ENCODE assay signal across 15 cellular contexts in the genomic region with DNA sequence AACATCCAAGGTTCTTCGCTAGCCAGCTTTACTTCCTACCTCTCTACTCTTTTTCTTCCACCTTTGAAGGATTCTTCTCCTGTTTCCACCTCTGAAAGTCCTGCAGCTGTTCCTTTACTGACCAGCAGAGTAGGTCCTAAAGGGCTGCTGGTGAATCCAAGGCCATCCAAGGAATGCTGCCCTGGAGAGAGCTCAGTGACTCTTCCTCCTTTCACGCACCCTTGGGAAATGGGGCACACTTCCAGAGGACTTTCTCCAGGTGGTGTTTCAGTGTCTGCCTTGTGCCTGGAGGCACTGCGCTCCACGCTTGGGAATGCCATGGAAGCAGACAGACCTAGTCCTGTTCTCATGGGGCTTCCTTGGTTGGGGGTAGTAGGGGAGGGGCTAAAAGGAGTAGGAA. TPM values are rescaled to one million over a fixed set of nuclear protein-coding genes. Genes with fewer than 3 reads are reported as not detected.
DNase-seq lines count a peak whose midpoint lies in the region; ATAC-seq, FAIRE-seq and TF ChIP-seq lines count a peak whose summit lies in the region.
"Had no signal": no experiment of that assay in that cellular context is flagged by ENCODE, and none has a peak within 500 bp of the region (broad histone marks: within the 10 kb centered on the region; RNA-seq: fewer than 3 reads in every experiment).

No MANE protein-coding gene starts in this region.

- no peak overlapping the region for H3K4me3 Mint-ChIP-seq in central memory CD8-positive, alpha-beta T cell
- no peak overlapping the region for H3K4me3 Mint-ChIP-seq in osteocyte (ENCODE audit: unreplicated experiment)
- H3K4me3 Mint-ChIP-seq: CD4-positive, CD25-positive, alpha-beta regulatory T cell had no signal

- TF ChIP-seq RAD21 in HepG2 (CRISPR knock-in tag; IDR thresholded peaks at IDR 0.05): no peak

- H3K4me3 ChIP-seq in HepG2 (replicated peaks in 1 of 3; ENCODE audit: insufficient read depth in 1 of 3, low read depth in 2 of 3, low read length in 3 of 3): no peak overlapping the region
- H3K4me3 ChIP-seq in right lobe of liver: no peak overlapping the region
- H3K4me3 ChIP-seq: BLaER1 treated with 17β-estradiol and CSF1 and Interleukin-3, amounts not matched to agents 10 nM and 100 nM; GM12878 had no signal

- POLR2A ChIA-PET in HepG2 (lab: Yijun Ruan, JAX): no interaction called here

- intact Hi-C loops in HepG2 (cut with micrococcal nuclease; ENCODE audit: unreplicated experiment) (no loop called here), right lobe of liver (cut with DNase I) (no loop called here)

- CTCF ChIA-PET in HepG2 (lab: Yijun Ruan, JAX; ENCODE audit: low intra/inter-chr PET ratio, low total read pairs): no interaction called here

- no peaks in the 10 kb centered on the region for H3K9me3 Mint-ChIP-seq in central memory CD8-positive, alpha-beta T cell
- H3K9me3 Mint-ChIP-seq in osteocyte (ENCODE audit: unreplicated experiment): peaks cover under 1% of the 10 kb centered on the region

- H3K27ac ChIP-seq in HepG2 (ENCODE audit: extremely low read length, insufficient read depth, low read length): no peak overlapping the region
- no peak overlapping the region for H3K27ac ChIP-seq in right lobe of liver
- H3K27ac ChIP-seq: 22Rv1; BLaER1 treated with 17β-estradiol and CSF1 and Interleukin-3, amounts not matched to agents 10 nM and 100 nM; KMS-11 had no signal

- H3K27me3 ChIP-seq in HepG2 (ENCODE audit: control insufficient read depth in 1 of 2, insufficient read depth in 2 of 2, low read length in 2 of 2): peaks cover 3 to 23% of the 10 kb centered on the region in 2 experiments; a peak in 4 of 5 replicates
- no peaks in the 10 kb centered on the region for H3K27me3 ChIP-seq in right lobe of liver
- H3K27me3 ChIP-seq: BLaER1 treated with 17β-estradiol and CSF1 and Interleukin-3, amounts not matched to agents 10 nM and 100 nM had no signal

- in situ Hi-C loops in HepG2 (cut with HindIII; ENCODE audit: extremely low pct_ligation_motif_present, low pct_unique_long_range_greater_than_20kb): loop anchor here (25.0 kb wide), 1 partner anchor 789 kb away; no protein-coding TSS in a partner anchor

- no peaks in the 10 kb centered on the region for H3K9me3 ChIP-seq in HepG2 (ENCODE audit: low read length)
- H3K9me3 ChIP-seq in right lobe of liver: no peaks in the 10 kb centered on the region
- H3K9me3 ChIP-seq: BLaER1 treated with 17β-estradiol and CSF1 and Interleukin-3, amounts not matched to agents 10 nM and 100 nM had no signal

- 81% methylated on average over 4 of the region's 4 CpGs for WGBS in HepG2 (ENCODE audit: low lambda C conversion rate)
- WGBS in right lobe of liver (ENCODE audit: insufficient coverage, low coverage, low lambda C conversion rate, missing lambda C conversion rate): 96% methylated on average over 2 of the region's 4 CpGs

- H3K4me1 Mint-ChIP-seq in central memory CD8-positive, alpha-beta T cell: no peaks in the 10 kb centered on the region
- H3K4me1 Mint-ChIP-seq in osteocyte (ENCODE audit: unreplicated experiment): peaks cover 2% of the 10 kb centered on the region
- H3K4me1 Mint-ChIP-seq: CD4-positive, CD25-positive, alpha-beta regulatory T cell had no signal

- H3K27ac Mint-ChIP-seq in central memory CD8-positive, alpha-beta T cell (ENCODE audit: low read depth): peak overlapping the region; percentile 25
- H3K27ac Mint-ChIP-seq in osteocyte (ENCODE audit: unreplicated experiment): no peak overlapping the region
- H3K27ac Mint-ChIP-seq: CD4-positive, CD25-positive, alpha-beta regulatory T cell had no signal

- TF ChIP-seq POLR2A in HepG2 (IDR thresholded peaks at IDR 0.05; ENCODE audit: insufficient read depth in 1 of 2, low read depth in 2 of 2, low read length in 2 of 2): no peak
- no peak for TF ChIP-seq POLR2A in right lobe of liver (IDR thresholded peaks at IDR 0.05)

- no peak overlapping the region for H3K9ac ChIP-seq in HepG2 (ENCODE audit: insufficient read depth, low read depth, low read length)
- H3K9ac ChIP-seq: BLaER1 treated with 17β-estradiol and CSF1 and Interleukin-3, amounts not matched to agents 10 nM and 100 nM; KMS-11 had no signal

- FAIRE-seq in HepG2 (lab: Jason Lieb, UNC): no peak
- FAIRE-seq: GM12878, H54 had no signal

- H3K4me1 ChIP-seq in HepG2 (ENCODE audit: insufficient read depth, low read length) (peaks cover 12% of the 10 kb centered on the region), right lobe of liver (no peaks in the 10 kb centered on the region)
- H3K4me1 ChIP-seq: BLaER1 treated with 17β-estradiol and CSF1 and Interleukin-3, amounts not matched to agents 10 nM and 100 nM had no signal

- peak; percentile 79 for ATAC-seq in HepG2
- ATAC-seq in right lobe of liver: no peak
- no peak for ATAC-seq in central memory CD8-positive, alpha-beta T cell (replicated peaks; ENCODE audit: extremely low read depth, poor library complexity, severe bottlenecking)
- no peak for ATAC-seq in GM18873 (IDR thresholded peaks at IDR 0.05; ENCODE audit: low FRiP score, unreplicated experiment)
- no peak for ATAC-seq in HG03342 (IDR thresholded peaks at IDR 0.05; ENCODE audit: unreplicated experiment)
- ATAC-seq: GM12878 had no signal

- no peaks in the 10 kb centered on the region for H4K20me1 ChIP-seq in HepG2 (ENCODE audit: insufficient read depth, low read length)
- H4K20me1 ChIP-seq: BLaER1 treated with 17β-estradiol and CSF1 and Interleukin-3, amounts not matched to agents 10 nM and 100 nM had no signal

- no peak overlapping the region for H3K4me2 ChIP-seq in HepG2 (ENCODE audit: low read depth, low read length)
- H3K4me2 ChIP-seq: BLaER1 treated with 17β-estradiol and CSF1 and Interleukin-3, amounts not matched to agents 10 nM and 100 nM; KMS-11 had no signal

- TF ChIP-seq CTCF in HepG2 (CRISPR knock-in tag; IDR thresholded peaks at IDR 0.05) (no peak), right lobe of liver (IDR thresholded peaks at IDR 0.05) (no peak), osteocyte (IDR thresholded peaks at IDR 0.05) (no peak)

- no peaks in the 10 kb centered on the region for H3K27me3 Mint-ChIP-seq in central memory CD8-positive, alpha-beta T cell
- H3K27me3 Mint-ChIP-seq in osteocyte (ENCODE audit: unreplicated experiment): no peaks in the 10 kb centered on the region

- no peaks in the 10 kb centered on the region for H3K79me2 ChIP-seq in HepG2 (ENCODE audit: insufficient read depth, low read length)

- H2AFZ ChIP-seq in HepG2 (ENCODE audit: low read length): no peak overlapping the region

- no peaks in the 10 kb centered on the region for H3K36me3 Mint-ChIP-seq in central memory CD8-positive, alpha-beta T cell (ENCODE audit: insufficient read depth)
- H3K36me3 Mint-ChIP-seq in osteocyte (ENCODE audit: unreplicated experiment): no peaks in the 10 kb centered on the region
- H3K36me3 Mint-ChIP-seq: CD4-positive, CD25-positive, alpha-beta regulatory T cell had no signal

- BruUV-seq in HepG2 (replicated peaks; lab: Mats Ljungman, UMichigan): no TSS peak

- DNase-seq in HepG2 (ENCODE audit: low spot score): no peak
- DNase-seq in right lobe of liver: no peak
- DNase-seq in central memory CD8-positive, alpha-beta T cell (ENCODE audit: low spot score in 2 of 2): no peak
- peak; percentile 64 for DNase-seq in osteocyte (ENCODE audit: extremely low spot score, unreplicated experiment)
- DNase-seq in activated CD4-positive, alpha-beta T cell treated with anti-CD3 and anti-CD28 coated beads for 4 hours: no peak
- DNase-seq: CD4-positive, CD25-positive, alpha-beta regulatory T cell; DMS 273 treated with DMSO at 0.1 percent for 48 hours had no signal

- TF ChIP-seq EP300 in HepG2 (IDR thresholded peaks at IDR 0.05; ENCODE audit: low read depth in 2 of 2, low read length in 2 of 2): no peak
- TF ChIP-seq EP300 in HepG2 (CRISPR knock-in tag; IDR thresholded peaks at IDR 0.05; ENCODE audit: borderline replicate concordance): no peak

- H3K36me3 ChIP-seq in HepG2 (replicated peaks in 1 of 2; ENCODE audit: control insufficient read depth in 1 of 2, insufficient read depth in 2 of 2, low read length in 2 of 2): no peaks in the 10 kb centered on the region
- no peaks in the 10 kb centered on the region for H3K36me3 ChIP-seq in right lobe of liver
- H3K36me3 ChIP-seq: BLaER1 treated with 17β-estradiol and CSF1 and Interleukin-3, amounts not matched to agents 10 nM and 100 nM had no signal

TF ChIP-seq in HepG2, 621 proteins besides CTCF, POLR2A, EP300 and RAD21 (continues in another document):
- TF ChIP-seq SIN3A (IDR thresholded peaks at IDR 0.05; ENCODE audit: borderline replicate concordance, low read depth, low read length): no peak

RNA-seq across cellular contexts. Expression of a gene that starts 45.4 kb away (rescaled TPM):
- total RNA-seq in HepG2 (2016; rRNA removed; fragmentation: Illumina TruSeq; extraction: Trizol) (not detected in 2 replicates), right lobe of liver (1 to 10 TPM in 1 of 6 experiments, under 1 TPM in 5; 0.14 to 2.1 (median 0.60) TPM), osteocyte (18.9 and 21.6 TPM in 2 replicates)
- total RNA-seq in HepG2 (2016; cell fraction: cytosol; rRNA removed; fragmentation: Illumina TruSeq; extraction: Trizol; ENCODE audit: low read depth): not detected in 2 replicates
- total RNA-seq in HepG2 (2016; cell fraction: insoluble cytoplasmic fraction; rRNA removed; fragmentation: Illumina TruSeq; extraction: Trizol): not detected in 2 replicates
- total RNA-seq in HepG2 (2016; cell fraction: membrane; rRNA removed; fragmentation: Illumina TruSeq; extraction: Trizol): not detected in 2 replicates
- total RNA-seq in HepG2 (2016; cell fraction: nucleus; rRNA removed; fragmentation: Illumina TruSeq; extraction: Trizol): not detected in 2 replicates
- 0.04 and 0.05 TPM in 2 replicates for polyA plus RNA-seq in HepG2 (2011; rRNA removed)
- not detected in 2 replicates for polyA plus RNA-seq in HepG2 (2011; cell fraction: cytosol; rRNA removed)
- polyA plus RNA-seq in HepG2 (2011; cell fraction: nucleus; rRNA removed): not detected in 2 replicates
- polyA plus RNA-seq in HepG2 (2012): not detected in 2 replicates
- polyA plus RNA-seq in HepG2 (2016; cell fraction: cytosol; fragmentation: Illumina TruSeq; extraction: Trizol; ENCODE audit: low read depth): not detected in 2 replicates
- not detected in 2 replicates for polyA plus RNA-seq in HepG2 (2016; cell fraction: insoluble cytoplasmic fraction; fragmentation: Illumina TruSeq; extraction: Trizol; ENCODE audit: low read depth)
- polyA plus RNA-seq in HepG2 (2016; cell fraction: membrane; fragmentation: Illumina TruSeq; extraction: Trizol; ENCODE audit: low read depth): not detected in 2 replicates
- polyA plus RNA-seq in HepG2 (2016; cell fraction: nucleus; fragmentation: Illumina TruSeq; extraction: Trizol; ENCODE audit: insufficient read depth, low read depth): not detected in 2 replicates
- 1.4 TPM in 1 of 2 replicates, not detected in the other for polyA minus RNA-seq in HepG2 (2011; rRNA and poly(A)+ RNA removed; ENCODE audit: low replicate concordance)
- not detected in 2 replicates for polyA minus RNA-seq in HepG2 (2011; cell fraction: cytosol; rRNA and poly(A)+ RNA removed)
- polyA minus RNA-seq in HepG2 (2011; cell fraction: nucleus; rRNA and poly(A)+ RNA removed): not detected in 2 replicates
- total RNA-seq: CD4-positive, CD25-positive, alpha-beta regulatory T cell; HT1080 had no signal
